Comparison of ENCODE assay signal across 29 cellular contexts in genomic region chr7:104111294-104111693, GRCh38.
"Had no signal": no experiment of that assay in that cellular context is flagged by ENCODE, and none has a peak within 500 bp of the region (broad histone marks: within the 10 kb centered on the region; RNA-seq: fewer than 3 reads in every experiment).

No MANE protein-coding gene starts in this region.

- H3K27ac ChIP-seq: heart left ventricle, ovary, skin epidermis, testis had no signal

- H3K27me3 ChIP-seq: heart left ventricle, testis had no signal

- FAIRE-seq: kidney, TTC549, urothelium cell line had no signal

- DNase-seq: activated CD4-positive, alpha-beta memory T cell treated with anti-CD3 and anti-CD28 coated beads for 36 hours; activated CD4-positive, alpha-beta T cell treated with anti-CD3 and anti-CD28 coated beads, Interleukin-2, amount 10 ng/mL, durations not matched to agents 24 days and 14 days; activated CD4-positive, CD25-positive, alpha-beta regulatory T cell treated with anti-CD3 and anti-CD28 coated beads, Interleukin-2, amount 50 U/mL, for 72 hours; activated CD8-positive, alpha-beta memory T cell treated with anti-CD3 and anti-CD28 coated beads, Interleukin-2, amount 50 U/mL, for 4 hours; activated gamma-delta T cell treated with Interleukin-2 at 50 U/mL for 16 hours; activated naive CD4-positive, alpha-beta T cell treated with anti-CD3 and anti-CD28 coated beads, Interleukin-2, amount 50 U/mL, for 16 hours; activated T-cell treated with anti-CD3 and anti-CD28 coated beads, Interleukin-2, amount 50 U/mL, for 1 hour; amygdala; caudate nucleus; cortex of kidney; effector memory CD8-positive, alpha-beta T cell; erythroblast; heart left ventricle; hypothalamus; immature natural killer cell; kidney; left colon; mammary epithelial cell; naive B cell; nephron progenitor cell; ovary; stimulated activated CD4-positive, alpha-beta T cell treated with anti-CD3 and anti-CD28 coated beads, Interleukin-12 subunit alpha, Interleukin-12 subunit beta, amount 100 ng/mL, for 4 hours; stimulated activated CD4-positive, alpha-beta T cell treated with anti-CD3 and anti-CD28 coated beads, Interleukin-4, amount 100 ng/mL, for 1 hour; stimulated activated naive CD8-positive, alpha-beta T cell treated with anti-CD3 and anti-CD28 coated beads, Interleukin-15, Interleukin-2, amounts not matched to agents 100 U/mL and 50 U/mL, for 24 hours; testis; trophoblast cell had no signal

- H3K36me3 ChIP-seq: heart left ventricle, ovary had no signal

- H3K4me3 ChIP-seq: heart left ventricle, ovary, skin epidermis, testis had no signal

- H3K9me3 ChIP-seq: heart left ventricle, ovary, testis had no signal
